Comparison of ENCODE assay signal across 17 cellular contexts in genomic region chr11:68678031-68678441, GRCh38. TPM values are rescaled to one million over a fixed set of nuclear protein-coding genes. Genes with fewer than 3 reads are reported as not detected.
"Had no signal": no experiment of that assay in that cellular context is flagged by ENCODE, and none has a peak within 500 bp of the region (broad histone marks: within the 10 kb centered on the region; RNA-seq: fewer than 3 reads in every experiment).

No MANE protein-coding gene starts in this region.

- H3K36me3 Mint-ChIP-seq: activated naive CD4-positive, alpha-beta T cell treated with anti-CD3 and anti-CD28 coated beads, Interleukin-2, amount 50 U/mL, for 72 hours; naive B cell; stimulated activated naive B cell treated with anti-CD40 and anti-IgM and Interleukin-4, amounts not matched to agents 10 μg/mL and 1 μg/mL and 100 μg/mL, for 72 hours; type B pancreatic cell had no signal

- H3K9me3 Mint-ChIP-seq: activated naive CD4-positive, alpha-beta T cell treated with anti-CD3 and anti-CD28 coated beads, Interleukin-2, amount 50 U/mL, for 72 hours; central memory CD8-positive, alpha-beta T cell; type B pancreatic cell had no signal

- H3K4me1 Mint-ChIP-seq: naive B cell; stimulated activated naive B cell treated with anti-CD40 and anti-IgM and Interleukin-4, amounts not matched to agents 10 μg/mL and 1 μg/mL and 100 μg/mL, for 72 hours had no signal

- H3K27ac Mint-ChIP-seq: activated naive CD4-positive, alpha-beta T cell treated with anti-CD3 and anti-CD28 coated beads, Interleukin-2, amount 50 U/mL, for 72 hours; naive B cell; stimulated activated naive B cell treated with anti-CD40 and anti-IgM and Interleukin-4, amounts not matched to agents 10 μg/mL and 1 μg/mL and 100 μg/mL, for 72 hours; type B pancreatic cell had no signal

- DNase-seq: activated CD4-positive, alpha-beta T cell treated with anti-CD3 and anti-CD28 coated beads for 4 hours; activated CD4-positive, alpha-beta T cell treated with anti-CD3 and anti-CD28 coated beads, Interleukin-2, amount 50 U/mL, for 48 hours; activated CD4-positive, CD25-positive, alpha-beta regulatory T cell; activated gamma-delta T cell; activated T-cell treated with anti-CD3 and anti-CD28 coated beads, Interleukin-2, amount 50 U/mL, for 48 hours; colonic mucosa; gastrocnemius medialis; naive B cell; stimulated activated CD4-positive, alpha-beta T cell treated with anti-CD3 and anti-CD28 coated beads, Interleukin-2, amount 100 ng/mL, for 48 hours; stimulated activated CD8-positive, alpha-beta memory T cell treated with anti-CD3 and anti-CD28 coated beads, Interleukin-4, amount 100 ng/mL, for 48 hours; stimulated activated naive B cell treated with anti-CD40 and anti-IgM and Interleukin-4, amounts not matched to agents 10 μg/mL and 1 μg/mL and 100 μg/mL, for 72 hours; T-helper 2 cell had no signal

- H3K4me3 Mint-ChIP-seq: central memory CD8-positive, alpha-beta T cell; naive B cell; stimulated activated naive B cell treated with anti-CD40 and anti-IgM and Interleukin-4, amounts not matched to agents 10 μg/mL and 1 μg/mL and 100 μg/mL, for 72 hours; type B pancreatic cell had no signal

- ATAC-seq: activated naive CD4-positive, alpha-beta T cell treated with anti-CD3 and anti-CD28 coated beads, Interleukin-2, amount 50 U/mL, for 72 hours; gastrocnemius medialis; stimulated activated naive B cell treated with anti-CD40 and anti-IgM and Interleukin-4, amounts not matched to agents 10 μg/mL and 1 μg/mL and 100 μg/mL, for 72 hours had no signal

RNA-seq across cellular contexts. Expression of gene GAL, which starts 6.3 kb away (rescaled TPM):
- total RNA-seq: ascending aorta, gastrocnemius medialis, mucosa of gallbladder had no signal
